ENCODE assay signal across 1 cellular context in genomic region chr1:234874291-234875288, GRCh38.
TF ChIP-seq lines count a peak whose summit lies in the region.

No MANE protein-coding gene starts in this region.

TF ChIP-seq in K562, 482 proteins besides CTCF, POLR2A, EP300 and RAD21 (continued from another document and continues in another):
- TF ChIP-seq EWSR1 (IDR thresholded peaks at IDR 0.05; ENCODE audit: borderline replicate concordance, low read depth, partially characterized antibody) (no peak), RREB1 (CRISPR knock-in tag; IDR thresholded peaks at IDR 0.05) (peak; percentile 80; the same call in 1 of the 2 replicates), MEIS2 (IDR thresholded peaks at IDR 0.05; ENCODE audit: partially characterized antibody) (peak; percentile 95), HMGN3 (IDR thresholded peaks at IDR 0.05; ENCODE audit: borderline replicate concordance, extremely low read depth, insufficient read length, low read depth, low read length) (no peak), ZNF75A (CRISPR knock-in tag; IDR thresholded peaks at IDR 0.05) (0 out of 2 replicates have a peak, but pooled peaks have one; percentile 20), IRF9 (tag; IDR thresholded peaks at IDR 0.05) (peak; percentile 80), ZNF431 (CRISPR knock-in tag; IDR thresholded peaks at IDR 0.05) (no peak), ADNP (tag; IDR thresholded peaks at IDR 0.05) (no peak), ARID2 (IDR thresholded peaks at IDR 0.05) (no peak), BHLHE40 (IDR thresholded peaks at IDR 0.05; ENCODE audit: low read length) (no peak), SIX5 (IDR thresholded peaks at IDR 0.05; ENCODE audit: borderline replicate concordance in 1 of 2, insufficient read depth in 1 of 2, low read depth in 1 of 2, low read length in 2 of 2) (no peak), DACH1 (IDR thresholded peaks at IDR 0.05; ENCODE audit: partially characterized antibody) (no peak), ILK (tag; IDR thresholded peaks at IDR 0.05; ENCODE audit: borderline replicate concordance, low read depth) (peak; percentile 5; the same call in 1 of the 2 replicates), FOXA3 (CRISPR knock-in tag; conservative IDR thresholded peaks at IDR 0.05 in 1 of 2, IDR thresholded peaks at IDR 0.05 in 1 of 2) (peak; percentile 62 to 94), IFI16 (CRISPR knock-in tag; IDR thresholded peaks at IDR 0.05) (peak; percentile 88), ZBTB49 (CRISPR knock-in tag; IDR thresholded peaks at IDR 0.05; ENCODE audit: borderline replicate concordance) (no peak), WHSC1 (IDR thresholded peaks at IDR 0.05; ENCODE audit: low read length) (no peak), BCOR (IDR thresholded peaks at IDR 0.05) (peak; percentile 32; the same call in 1 of the 2 replicates), MTA1 (IDR thresholded peaks at IDR 0.05; ENCODE audit: borderline replicate concordance) (no peak), ATF4 (CRISPR knock-in tag; IDR thresholded peaks at IDR 0.05) (peak; percentile 62; the same call in 1 of the 2 replicates), NR2F6 (CRISPR knock-in tag; IDR thresholded peaks at IDR 0.05) (no peak), CBX1 (IDR thresholded peaks at IDR 0.05; ENCODE audit: low read depth) (0 out of 2 replicates have a peak, but pooled peaks have one; percentile 34), HCFC1 (IDR thresholded peaks at IDR 0.05; ENCODE audit: low read depth, low read length) (no peak; the same call in 1 of the 2 replicates), ZNF124 (CRISPR knock-in tag; IDR thresholded peaks at IDR 0.05) (no peak), ZNF444 (CRISPR knock-in tag; IDR thresholded peaks at IDR 0.05) (peak; percentile 84; the same call in 1 of the 2 replicates), ZBTB2 (IDR thresholded peaks at IDR 0.05) (peak; percentile 84), RBFOX2 (IDR thresholded peaks at IDR 0.05; ENCODE audit: low read depth, low read length) (peak; percentile 17; the same call in 1 of the 2 replicates), IRF1 (CRISPR knock-in tag; IDR thresholded peaks at IDR 0.05; ENCODE audit: borderline replicate concordance) (no peak), PTTG1 (tag; IDR thresholded peaks at IDR 0.05; ENCODE audit: low read depth) (peak; percentile 58), RUNX1 (IDR thresholded peaks at IDR 0.05; ENCODE audit: low read depth) (no peak), SPI1 (IDR thresholded peaks at IDR 0.05; ENCODE audit: borderline replicate concordance, low read depth, low read length) (no peak), MAFF (IDR thresholded peaks at IDR 0.05; ENCODE audit: low read length) (peak; percentile 95), ILF3 (IDR thresholded peaks at IDR 0.05; ENCODE audit: borderline replicate concordance) (no peak), POU5F1 (IDR thresholded peaks at IDR 0.05; ENCODE audit: borderline replicate concordance, low read depth, low read length, partially characterized antibody) (no peak), ATF7 (IDR thresholded peaks at IDR 0.05) (peak; percentile 72; the same call in 1 of the 2 replicates), CBX8 (IDR thresholded peaks at IDR 0.05; ENCODE audit: borderline replicate concordance, extremely low read depth, low read depth, low read length, poor library complexity, severe bottlenecking) (no peak), SMARCC2 (IDR thresholded peaks at IDR 0.05; ENCODE audit: low read depth) (peak; percentile 60), NKRF (IDR thresholded peaks at IDR 0.05; ENCODE audit: borderline replicate concordance) (0 out of 2 replicates have a peak, but pooled peaks have one; percentile 13), ZNF551 (CRISPR knock-in tag; IDR thresholded peaks at IDR 0.05) (0 out of 2 replicates have a peak, but pooled peaks have one; percentile 18), TCF15 (CRISPR knock-in tag; IDR thresholded peaks at IDR 0.05) (peak; percentile 80), BCLAF1 (IDR thresholded peaks at IDR 0.05; ENCODE audit: borderline replicate concordance in 1 of 2, control insufficient read depth in 1 of 2, low read depth in 2 of 2, low read length in 1 of 2) (no peak)
